In the genomic region with DNA sequence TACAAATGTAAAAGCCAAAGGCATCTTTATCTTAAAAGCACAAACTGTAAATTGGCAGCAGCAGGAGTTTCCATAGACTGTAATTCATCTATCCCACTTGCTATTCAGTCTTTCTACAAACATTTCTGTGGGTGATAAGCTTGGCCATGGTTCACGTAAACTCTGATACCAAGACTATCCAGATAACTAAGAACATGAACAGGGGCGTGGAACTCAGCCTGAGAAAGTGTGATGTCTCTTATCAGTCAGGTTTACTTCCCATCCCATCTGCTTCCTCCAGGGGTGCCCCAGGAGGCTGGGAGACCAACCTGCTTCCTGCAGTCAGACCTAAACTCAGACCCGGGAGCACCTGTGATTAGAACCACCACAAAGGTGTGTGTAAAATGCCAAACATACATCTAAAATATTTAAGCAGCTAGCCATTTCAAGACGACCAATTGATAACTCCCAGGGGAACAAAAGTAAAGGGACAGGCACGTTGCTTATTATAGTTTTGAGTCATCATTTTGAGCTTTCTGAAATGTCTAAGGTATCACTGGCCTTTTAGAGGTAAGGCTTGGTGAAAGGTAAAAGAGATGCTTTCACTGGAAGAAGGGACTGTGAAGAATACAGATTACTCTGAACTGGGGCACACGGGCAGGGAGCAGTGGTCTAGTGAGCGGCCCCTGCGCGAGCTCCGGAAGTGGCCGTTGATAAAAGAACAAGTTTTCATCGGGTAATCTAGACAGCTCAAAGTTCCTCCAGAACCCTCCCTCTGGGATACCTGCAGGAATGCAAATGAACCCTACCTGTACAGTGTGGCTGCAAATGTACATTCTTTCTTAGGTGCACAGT, we compare ENCODE assay signal across 13 cellular contexts. TPM values are rescaled to one million over a fixed set of nuclear protein-coding genes. Genes with fewer than 3 reads are reported as not detected.
DNase-seq lines count a peak whose midpoint lies in the region; ATAC-seq and TF ChIP-seq lines count a peak whose summit lies in the region.
"Had no signal": no experiment of that assay in that cellular context is flagged by ENCODE, and none has a peak within 500 bp of the region (broad histone marks: within the 10 kb centered on the region; RNA-seq: fewer than 3 reads in every experiment).

No MANE protein-coding gene starts in this region.

- peaks cover 12% of the 10 kb centered on the region; the same call in 1 of the 2 replicates for H3K36me3 Mint-ChIP-seq in HFFc6 (ENCODE audit: low read depth)

- POLR2A ChIA-PET in AG04450 (lab: Yijun Ruan, JAX): no interaction called here

- no peaks in the 10 kb centered on the region for H3K27me3 Mint-ChIP-seq in HFFc6 (ENCODE audit: insufficient read depth)

- H3K27ac ChIP-seq in AG04450 (ENCODE audit: low read depth, low read length): peak overlapping the region; percentile 21
- H3K27ac ChIP-seq: neural progenitor cell had no signal

- no peaks in the 10 kb centered on the region for H3K9me3 ChIP-seq in AG04450 (ENCODE audit: control insufficient read depth, insufficient read depth, low read length)
- H3K9me3 ChIP-seq: MG63 had no signal

- TF ChIP-seq CTCF in AG04450 (IDR thresholded peaks at IDR 0.05; ENCODE audit: low read depth, low read length) (no peak), HFFc6 (IDR thresholded peaks at IDR 0.05) (no peak), foreskin fibroblast (IDR thresholded peaks at IDR 0.05; ENCODE audit: low read depth, low read length) (no peak)

- H3K9me3 Mint-ChIP-seq in HFFc6: no peaks in the 10 kb centered on the region
- H3K9me3 Mint-ChIP-seq: neural progenitor cell had no signal

- ATAC-seq in GM19023 (IDR thresholded peaks at IDR 0.05; ENCODE audit: unreplicated experiment) (peak; percentile 49), HG02870 (IDR thresholded peaks at IDR 0.05; ENCODE audit: unreplicated experiment) (peak; percentile 55), HG03565 (IDR thresholded peaks at IDR 0.05; ENCODE audit: unreplicated experiment) (peak; percentile 49), GM21515 (IDR thresholded peaks at IDR 0.05; ENCODE audit: unreplicated experiment) (no peak)

- no peak overlapping the region for H3K27ac Mint-ChIP-seq in HFFc6
- H3K27ac Mint-ChIP-seq: neural progenitor cell had no signal

- DNase-seq in AG04450 (ENCODE audit: low read depth, low spot score) (no peak), HFFc6 (no peak), foreskin fibroblast (no peak)
- no peak for DNase-seq in stimulated activated naive CD4-positive, alpha-beta T cell treated with Interleukin-2 at 50 U/mL for 16 hours (lab: John Stamatoyannopoulos, UW)
- DNase-seq: central memory CD4-positive, alpha-beta T cell; DMS79; MG63; NCI-H510A treated with DMSO at 0.1 percent for 48 hours had no signal

- no peak overlapping the region for H3K4me3 Mint-ChIP-seq in HFFc6
- H3K4me3 Mint-ChIP-seq: neural progenitor cell had no signal

- CTCF ChIA-PET in AG04450 (lab: Charles Lee): interaction anchor here (0.6 to 8.0 kb wide), 2 partner anchors 12 to 35 kb away, joined by 6 to 36 read pairs; no protein-coding TSS in a partner anchor

- no peaks in the 10 kb centered on the region for H3K27me3 ChIP-seq in AG04450 (ENCODE audit: control insufficient read depth, insufficient read depth, low read length)
- H3K27me3 ChIP-seq: MG63, neural progenitor cell had no signal

- H3K4me3 ChIP-seq in AG04450 (ENCODE audit: low read depth, low read length): no peak overlapping the region
- H3K4me3 ChIP-seq in foreskin fibroblast (ENCODE audit: low read depth in 1 of 2, low read length in 2 of 2): no peak overlapping the region
- H3K4me3 ChIP-seq: MG63, neural progenitor cell had no signal

- H3K4me1 Mint-ChIP-seq in HFFc6 (ENCODE audit: low read depth): 0 out of 2 replicates have a peak, but pooled peaks cover 3% of the 10 kb centered on the region
- H3K4me1 Mint-ChIP-seq: neural progenitor cell had no signal

RNA-seq across cellular contexts. Expression of gene RSU1, which starts 51.5 kb away (rescaled TPM):
- 217 and 229 TPM in 2 replicates for polyA plus RNA-seq in AG04450 (2011; rRNA removed)
- 110 and 117 TPM in 2 replicates for polyA minus RNA-seq in AG04450 (2011; rRNA and poly(A)+ RNA removed)
- total RNA-seq in HFFc6 (2021; fragmentation: NEBNext Ultra II Directional; extraction: Animal tissue kit (Norgen Biotek cat#: 25700)): 100 to 1,000 TPM; 182 to 239 (median 205) TPM
